Comparison of ENCODE assay signal across 13 cellular contexts in the genomic region with DNA sequence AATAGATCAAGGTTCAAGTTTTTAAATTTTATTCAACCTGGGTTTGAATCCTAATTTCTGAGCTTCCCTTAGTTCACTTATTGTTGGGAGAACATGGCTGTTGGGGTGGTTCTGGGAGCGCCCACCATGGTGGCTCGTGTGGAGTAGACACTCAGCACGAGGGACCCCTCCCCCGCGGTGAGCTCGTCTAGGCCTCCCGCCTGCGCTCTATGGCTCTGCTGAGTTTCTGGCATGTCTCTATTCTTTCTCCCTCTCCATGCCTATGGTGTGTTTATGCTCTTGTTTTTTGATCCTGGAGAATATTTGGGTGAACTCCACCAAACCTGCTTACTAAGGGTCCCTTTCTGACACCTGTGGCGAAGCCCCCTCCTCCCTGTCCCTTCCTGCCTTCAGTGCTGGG. TPM values are rescaled to one million over a fixed set of nuclear protein-coding genes. Genes with fewer than 3 reads are reported as not detected.
DNase-seq lines count a peak whose midpoint lies in the region; ATAC-seq and TF ChIP-seq lines count a peak whose summit lies in the region.
"Had no signal": no experiment of that assay in that cellular context is flagged by ENCODE, and none has a peak within 500 bp of the region (broad histone marks: within the 10 kb centered on the region; RNA-seq: fewer than 3 reads in every experiment).

No MANE protein-coding gene starts in this region.

- H3K4me3 ChIP-seq in HUES6 (ENCODE audit: low read depth, low read length) = peak overlapping the region; percentile 21; the same call in 1 of the 2 replicates
- H3K4me3 ChIP-seq: thoracic aorta had no signal

- peak overlapping the region; percentile 47 for H3K27ac Mint-ChIP-seq in activated CD4-positive, alpha-beta T cell treated with anti-CD3 and anti-CD28 coated beads for 36 hours
- peak overlapping the region; percentile 72 for H3K27ac Mint-ChIP-seq in activated T-helper 1 cell treated with anti-CD3 and anti-CD28 coated beads, Interleukin-12 subunit alpha, Interleukin-12 subunit beta, Interleukin-2, Interleukin-4 antibody, amounts not matched to agents 30 ng/mL and 10 ng/mL and 1 ng/mL, durations not matched to agents 14 hours and 24 hours and 36 hours
- H3K27ac Mint-ChIP-seq in nephron = peak overlapping the region; percentile 10 to 63 (median 27)

- H3K36me3 ChIP-seq in HUES6 (ENCODE audit: control insufficient read depth, insufficient read depth, low read length) = peaks cover 44% of the 10 kb centered on the region

- CTCF ChIA-PET in activated CD4-positive, alpha-beta T cell treated with anti-CD3 and anti-CD28 coated beads for 36 hours (lab: Charles Lee) = interaction anchor here (0.6 to 2.8 kb wide), 4 partner anchors 17 to 211 kb away, joined by 3 to 19 read pairs (median 4); a partner anchor contains a TSS

- no peak for TF ChIP-seq POLR2A in GM18505 (IDR thresholded peaks at IDR 0.05; ENCODE audit: borderline replicate concordance, extremely low read depth, insufficient read depth, insufficient read length)

- peak overlapping the region; percentile 39; the same call in 1 of the 2 replicates for H3K27ac ChIP-seq in HUES6 (ENCODE audit: low read depth, low read length)
- H3K27ac ChIP-seq: thoracic aorta had no signal

- intact Hi-C loops in activated CD4-positive, alpha-beta T cell treated with anti-CD3 and anti-CD28 coated beads for 36 hours (cut with DNase I, micrococcal nuclease) = no loop called here
- intact Hi-C loops in activated T-helper 1 cell treated with anti-CD3 and anti-CD28 coated beads, Interleukin-12 subunit alpha, Interleukin-12 subunit beta, Interleukin-2, Interleukin-4 antibody, amounts not matched to agents 30 ng/mL and 10 ng/mL and 1 ng/mL, durations not matched to agents 14 hours and 24 hours and 36 hours (cut with micrococcal nuclease) = no loop called here

- H3K9me3 ChIP-seq in HUES6 (ENCODE audit: control insufficient read depth, insufficient read depth, low read depth, low read length) = no peaks in the 10 kb centered on the region
- H3K9me3 ChIP-seq: thoracic aorta had no signal

- H3K4me1 Mint-ChIP-seq in activated CD4-positive, alpha-beta T cell treated with anti-CD3 and anti-CD28 coated beads for 36 hours = peaks cover 48% of the 10 kb centered on the region
- H3K4me1 Mint-ChIP-seq in activated T-helper 1 cell treated with anti-CD3 and anti-CD28 coated beads, Interleukin-12 subunit alpha, Interleukin-12 subunit beta, Interleukin-2, Interleukin-4 antibody, amounts not matched to agents 30 ng/mL and 10 ng/mL and 1 ng/mL, durations not matched to agents 14 hours and 24 hours and 36 hours (ENCODE audit: low read depth) = peaks cover 41% of the 10 kb centered on the region
- H3K4me1 Mint-ChIP-seq in nephron = peaks cover 44% of the 10 kb centered on the region

- H3K9ac ChIP-seq in HUES6 (ENCODE audit: low read length) = peak overlapping the region; percentile 14

- H3K9me3 Mint-ChIP-seq in activated CD4-positive, alpha-beta T cell treated with anti-CD3 and anti-CD28 coated beads for 36 hours (ENCODE audit: low read depth) = no peaks in the 10 kb centered on the region
- no peaks in the 10 kb centered on the region for H3K9me3 Mint-ChIP-seq in activated T-helper 1 cell treated with anti-CD3 and anti-CD28 coated beads, Interleukin-12 subunit alpha, Interleukin-12 subunit beta, Interleukin-2, Interleukin-4 antibody, amounts not matched to agents 30 ng/mL and 10 ng/mL and 1 ng/mL, durations not matched to agents 14 hours and 24 hours and 36 hours
- H3K9me3 Mint-ChIP-seq in nephron = no peaks in the 10 kb centered on the region

- no peak for DNase-seq in activated CD4-positive, alpha-beta T cell treated with anti-CD3 and anti-CD28 coated beads for 36 hours
- DNase-seq in activated CD4-positive, alpha-beta T cell treated with anti-CD3 and anti-CD28 coated beads, Interleukin-2, amount 50 U/mL, for 48 hours = no peak
- DNase-seq in activated T-helper 1 cell treated with anti-CD3 and anti-CD28 coated beads, Interleukin-12 subunit alpha, Interleukin-12 subunit beta, Interleukin-2, Interleukin-4 antibody, amounts not matched to agents 30 ng/mL and 10 ng/mL and 1 ng/mL, durations not matched to agents 14 hours and 24 hours and 36 hours (ENCODE audit: low spot score) = no peak
- no peak for DNase-seq in NCI-H146 treated with DMSO at 0.1 percent for 48 hours (lab: John Stamatoyannopoulos, UW; ENCODE audit: unreplicated experiment)
- DNase-seq: activated CD4-positive, alpha-beta T cell treated with anti-CD3 and anti-CD28 coated beads for 4 hours; GF-D8; mammary epithelial cell; NCI-H1694 had no signal

- POLR2A ChIA-PET in activated CD4-positive, alpha-beta T cell treated with anti-CD3 and anti-CD28 coated beads for 36 hours (lab: Charles Lee) = interaction anchor here (1.2 kb wide), 1 partner anchor 16 kb away, joined by 4 read pairs; no protein-coding TSS in a partner anchor

- H3K36me3 Mint-ChIP-seq in activated CD4-positive, alpha-beta T cell treated with anti-CD3 and anti-CD28 coated beads for 36 hours (ENCODE audit: low read depth) = peaks cover 56% of the 10 kb centered on the region
- peaks cover 43% of the 10 kb centered on the region for H3K36me3 Mint-ChIP-seq in activated T-helper 1 cell treated with anti-CD3 and anti-CD28 coated beads, Interleukin-12 subunit alpha, Interleukin-12 subunit beta, Interleukin-2, Interleukin-4 antibody, amounts not matched to agents 30 ng/mL and 10 ng/mL and 1 ng/mL, durations not matched to agents 14 hours and 24 hours and 36 hours (ENCODE audit: low read depth)
- peaks cover 48% of the 10 kb centered on the region for H3K36me3 Mint-ChIP-seq in nephron (ENCODE audit: low read depth)

- no peak for ATAC-seq in activated CD4-positive, alpha-beta T cell treated with anti-CD3 and anti-CD28 coated beads for 36 hours
- ATAC-seq in GM19351 (IDR thresholded peaks at IDR 0.05; ENCODE audit: unreplicated experiment) (no peak), GM18505 (IDR thresholded peaks at IDR 0.05; ENCODE audit: unreplicated experiment) (no peak)

- H3K27me3 ChIP-seq in HUES6 (ENCODE audit: control insufficient read depth, insufficient read depth, low read length) = no peaks in the 10 kb centered on the region

- no peaks in the 10 kb centered on the region for H3K27me3 Mint-ChIP-seq in activated CD4-positive, alpha-beta T cell treated with anti-CD3 and anti-CD28 coated beads for 36 hours
- no peaks in the 10 kb centered on the region for H3K27me3 Mint-ChIP-seq in activated T-helper 1 cell treated with anti-CD3 and anti-CD28 coated beads, Interleukin-12 subunit alpha, Interleukin-12 subunit beta, Interleukin-2, Interleukin-4 antibody, amounts not matched to agents 30 ng/mL and 10 ng/mL and 1 ng/mL, durations not matched to agents 14 hours and 24 hours and 36 hours (ENCODE audit: insufficient read depth)
- H3K27me3 Mint-ChIP-seq in nephron (ENCODE audit: low read depth) = no peaks in the 10 kb centered on the region

- TF ChIP-seq CTCF in nephron (IDR thresholded peaks at IDR 0.05; ENCODE audit: unreplicated experiment in 3 of 3) = no peak

- peaks cover 33% of the 10 kb centered on the region for H3K4me1 ChIP-seq in HUES6 (ENCODE audit: control insufficient read depth, insufficient read depth, low read length)

- peak overlapping the region; percentile 44 for H3K4me3 Mint-ChIP-seq in activated CD4-positive, alpha-beta T cell treated with anti-CD3 and anti-CD28 coated beads for 36 hours
- no peak overlapping the region for H3K4me3 Mint-ChIP-seq in activated T-helper 1 cell treated with anti-CD3 and anti-CD28 coated beads, Interleukin-12 subunit alpha, Interleukin-12 subunit beta, Interleukin-2, Interleukin-4 antibody, amounts not matched to agents 30 ng/mL and 10 ng/mL and 1 ng/mL, durations not matched to agents 14 hours and 24 hours and 36 hours
- peak overlapping the region; percentile 41 to 73 (median 44) for H3K4me3 Mint-ChIP-seq in nephron

RNA-seq across cellular contexts. Expression of a gene that starts 1.6 kb away (rescaled TPM):
- total RNA-seq in activated CD4-positive, alpha-beta T cell treated with anti-CD3 and anti-CD28 coated beads for 36 hours = 10 to 100 TPM; 32.5 to 37.1 TPM
- 46.0 and 48.3 TPM in 2 replicates for total RNA-seq in activated T-helper 1 cell treated with anti-CD3 and anti-CD28 coated beads, Interleukin-12 subunit alpha, Interleukin-12 subunit beta, Interleukin-2, Interleukin-4 antibody, amounts not matched to agents 30 ng/mL and 10 ng/mL and 1 ng/mL, durations not matched to agents 14 hours and 24 hours and 36 hours

RNA-seq across cellular contexts. Expression of a gene that starts 18.6 kb away (rescaled TPM):
- 100 to 1,000 TPM; 252 to 292 TPM for total RNA-seq in activated CD4-positive, alpha-beta T cell treated with anti-CD3 and anti-CD28 coated beads for 36 hours
- total RNA-seq in activated T-helper 1 cell treated with anti-CD3 and anti-CD28 coated beads, Interleukin-12 subunit alpha, Interleukin-12 subunit beta, Interleukin-2, Interleukin-4 antibody, amounts not matched to agents 30 ng/mL and 10 ng/mL and 1 ng/mL, durations not matched to agents 14 hours and 24 hours and 36 hours = 384 and 394 TPM in 2 replicates

RNA-seq across cellular contexts. Expression of a gene that starts 25.5 kb away (rescaled TPM):
- 1 to 10 TPM; 6.2 to 6.3 TPM for total RNA-seq in activated CD4-positive, alpha-beta T cell treated with anti-CD3 and anti-CD28 coated beads for 36 hours
- total RNA-seq in activated T-helper 1 cell treated with anti-CD3 and anti-CD28 coated beads, Interleukin-12 subunit alpha, Interleukin-12 subunit beta, Interleukin-2, Interleukin-4 antibody, amounts not matched to agents 30 ng/mL and 10 ng/mL and 1 ng/mL, durations not matched to agents 14 hours and 24 hours and 36 hours = 7.3 and 9.0 TPM in 2 replicates

RNA-seq across cellular contexts. Expression of a gene that starts 30.0 kb away (rescaled TPM):
- 10 to 100 TPM; 18.9 to 26.9 TPM for total RNA-seq in activated CD4-positive, alpha-beta T cell treated with anti-CD3 and anti-CD28 coated beads for 36 hours
- total RNA-seq in activated T-helper 1 cell treated with anti-CD3 and anti-CD28 coated beads, Interleukin-12 subunit alpha, Interleukin-12 subunit beta, Interleukin-2, Interleukin-4 antibody, amounts not matched to agents 30 ng/mL and 10 ng/mL and 1 ng/mL, durations not matched to agents 14 hours and 24 hours and 36 hours = 35.6 and 36.4 TPM in 2 replicates

RNA-seq across cellular contexts. Expression of a gene that starts 32.7 kb away (rescaled TPM):
- 10 to 100 TPM; 24.2 to 35.6 TPM for total RNA-seq in activated CD4-positive, alpha-beta T cell treated with anti-CD3 and anti-CD28 coated beads for 36 hours
- 39.8 and 40.4 TPM in 2 replicates for total RNA-seq in activated T-helper 1 cell treated with anti-CD3 and anti-CD28 coated beads, Interleukin-12 subunit alpha, Interleukin-12 subunit beta, Interleukin-2, Interleukin-4 antibody, amounts not matched to agents 30 ng/mL and 10 ng/mL and 1 ng/mL, durations not matched to agents 14 hours and 24 hours and 36 hours
